Comparison of ENCODE assay signal across 8 cellular contexts in genomic region chr9:114082017-114082735, GRCh38. TPM values are rescaled to one million over a fixed set of nuclear protein-coding genes. Genes with fewer than 3 reads are reported as not detected.
DNase-seq lines count a peak whose midpoint lies in the region; ATAC-seq, FAIRE-seq and TF ChIP-seq lines count a peak whose summit lies in the region.

No MANE protein-coding gene starts in this region.

- POLR2A ChIA-PET in HEK293 (lab: Yijun Ruan, JAX): no interaction called here

- H3K4me1 ChIP-seq in HEK293 (ENCODE audit: control insufficient read depth, insufficient read depth, low read length) (no peaks in the 10 kb centered on the region), upper lobe of right lung (peaks cover 4% of the 10 kb centered on the region)

- CTCF ChIA-PET in HEK293 (lab: Yijun Ruan, JAX): interaction anchor here (0.6 to 5.2 kb wide), 70 partner anchors 8 to 826 kb away, joined by 3 to 144 read pairs (median 4); partner anchors contain the start of genes COL27A1 and KIF12

- DNase-seq in NCI-H1092 (lab: John Stamatoyannopoulos, UW) (peak; percentile 87), head of caudate nucleus (peak; percentile 71 to 97 (median 93)), pons (ENCODE audit: low spot score) (peak; percentile 92), upper lobe of right lung (peak; percentile 83)
- DNase-seq in activated naive CD4-positive, alpha-beta T cell treated with anti-CD3 and anti-CD28 coated beads, Interleukin-2, amount 50 U/mL, for 16 hours: peak; percentile 78

- ATAC-seq in SK-N-SH treated with all-trans-retinoic acid at 6 μM for 48 hours (peak; percentile 99), upper lobe of right lung (peak; percentile 89)

- FAIRE-seq in G401.6 (lab: Jason Lieb, UNC): peak; percentile 81

- intact Hi-C loops in head of caudate nucleus (cut with DNase I) (loop anchor here (5.0 kb wide), 1 partner anchor 210 kb away; no protein-coding TSS in a partner anchor), upper lobe of right lung (cut with DNase I) (no loop called here)

- H3K9me3 ChIP-seq in HEK293 (ENCODE audit: control insufficient read depth, insufficient read depth, low read depth, low read length) (no peaks in the 10 kb centered on the region), upper lobe of right lung (no peaks in the 10 kb centered on the region)

- H3K36me3 ChIP-seq in HEK293 (ENCODE audit: control insufficient read depth in 2 of 2, insufficient read depth in 1 of 2, low read length in 2 of 2): no peaks in the 10 kb centered on the region
- H3K36me3 ChIP-seq in upper lobe of right lung: no peaks in the 10 kb centered on the region

- H3K27ac ChIP-seq in HEK293 (ENCODE audit: extremely low read depth, low read depth, low read length): no peak overlapping the region
- no peak overlapping the region for H3K27ac ChIP-seq in upper lobe of right lung

- TF ChIP-seq CTCF in HEK293 (tag by site-specific recombination; IDR thresholded peaks at IDR 0.05) (peak; percentile 60), upper lobe of right lung (IDR thresholded peaks at IDR 0.05) (peak; percentile 94)

- H3K4me3 ChIP-seq in HEK293 (ENCODE audit: low read depth, low read length) (no peak overlapping the region), upper lobe of right lung (no peak overlapping the region)

- no peaks in the 10 kb centered on the region for H3K27me3 ChIP-seq in upper lobe of right lung

TF ChIP-seq in HEK293, 187 proteins besides CTCF, POLR2A, EP300 and RAD21:
- TF ChIP-seq TRIM28 (IDR thresholded peaks at IDR 0.05; ENCODE audit: borderline replicate concordance, low read length) (0 out of 2 replicates have a peak, but pooled peaks have one; percentile 10), ZNF654 (tag by site-specific recombination; IDR thresholded peaks at IDR 0.05; ENCODE audit: low read depth) (peak; percentile 66), ZNF24 (tag by site-specific recombination; IDR thresholded peaks at IDR 0.05) (no peak), ZEB2 (tag by site-specific recombination; IDR thresholded peaks at IDR 0.05) (no peak), ZNF391 (tag by site-specific recombination; IDR thresholded peaks at IDR 0.05; ENCODE audit: borderline replicate concordance, low read depth) (no peak), ZBTB44 (tag by site-specific recombination; IDR thresholded peaks at IDR 0.05) (no peak), ZSCAN30 (tag by site-specific recombination; IDR thresholded peaks at IDR 0.05) (no peak), HOXC10 (CRISPR knock-in tag; IDR thresholded peaks at IDR 0.05) (no peak), MYNN (tag by site-specific recombination; IDR thresholded peaks at IDR 0.05; ENCODE audit: borderline replicate concordance) (no peak)

TF ChIP-seq in SK-N-SH treated with all-trans-retinoic acid at 6 μM for 48 hours, 23 proteins besides CTCF, POLR2A, EP300 and RAD21:
- TF ChIP-seq POU6F1 (CRISPR knock-in tag; IDR thresholded peaks at IDR 0.05; ENCODE audit: borderline replicate concordance, low read depth) (no peak), SNAI2 (CRISPR knock-in tag; IDR thresholded peaks at IDR 0.05) (no peak), ZFP3 (CRISPR knock-in tag; IDR thresholded peaks at IDR 0.05) (no peak), GLIS3 (CRISPR knock-in tag; IDR thresholded peaks at IDR 0.05) (no peak), CREB5 (CRISPR knock-in tag; IDR thresholded peaks at IDR 0.05; ENCODE audit: low read depth) (no peak), ZFP30 (CRISPR knock-in tag; IDR thresholded peaks at IDR 0.05) (no peak), ZNF70 (CRISPR knock-in tag; IDR thresholded peaks at IDR 0.05) (no peak), RARB (CRISPR knock-in tag; IDR thresholded peaks at IDR 0.05) (no peak), ZNF8 (CRISPR knock-in tag; IDR thresholded peaks at IDR 0.05) (no peak), TSHZ2 (CRISPR knock-in tag; IDR thresholded peaks at IDR 0.05) (no peak), TOX (CRISPR knock-in tag; IDR thresholded peaks at IDR 0.05; ENCODE audit: borderline replicate concordance) (no peak), CSRNP3 (CRISPR knock-in tag; IDR thresholded peaks at IDR 0.05) (no peak), PATZ1 (CRISPR knock-in tag; IDR thresholded peaks at IDR 0.05; ENCODE audit: borderline replicate concordance) (no peak), TCF4 (CRISPR knock-in tag; IDR thresholded peaks at IDR 0.05; ENCODE audit: borderline replicate concordance) (no peak), ESRRG (CRISPR knock-in tag; IDR thresholded peaks at IDR 0.05) (no peak), PPARA (CRISPR knock-in tag; IDR thresholded peaks at IDR 0.05; ENCODE audit: borderline replicate concordance) (no peak), OSR1 (CRISPR knock-in tag; IDR thresholded peaks at IDR 0.05) (no peak), ZNF565 (CRISPR knock-in tag; conservative IDR thresholded peaks at IDR 0.05; ENCODE audit: low read depth) (no peak)
TF ChIP-seq in SK-N-SH treated with all-trans-retinoic acid at 6 μM for 48 hours: peak in this region for 0.

RNA-seq across cellular contexts. Expression of gene AMBP, which starts 4.1 kb away (rescaled TPM):
- total RNA-seq in upper lobe of right lung: 0.67 TPM

RNA-seq across cellular contexts. Expression of gene KIF12, which starts 16.9 kb away (rescaled TPM):
- 6.2 TPM for total RNA-seq in upper lobe of right lung
